ENCODE assay signal across 2 cellular contexts in the genomic region with DNA sequence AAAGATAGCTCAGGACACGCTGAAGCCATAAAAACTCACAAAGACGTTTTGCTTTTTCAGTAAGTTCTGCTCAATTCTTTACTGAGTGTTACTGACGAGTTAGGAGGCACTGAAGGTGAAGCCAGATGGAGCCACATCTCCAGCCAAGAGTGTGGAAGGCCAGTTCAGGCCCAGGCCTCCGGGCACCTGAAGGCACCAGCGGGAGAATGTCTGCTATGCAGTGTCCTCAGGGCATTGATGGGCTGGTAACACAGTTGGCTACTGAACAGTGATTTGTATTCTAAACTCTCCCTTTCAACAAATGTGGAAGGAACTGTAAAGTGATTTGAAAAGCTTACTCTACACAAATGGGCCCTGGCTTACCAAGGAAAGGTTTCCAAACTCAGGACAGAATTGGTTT.
TF ChIP-seq lines count a peak whose summit lies in the region.

No MANE protein-coding gene starts in this region.

TF ChIP-seq in GM23338, 12 proteins besides CTCF, POLR2A, EP300 and RAD21 (continued from another document):
- TF ChIP-seq, protein P1, sequence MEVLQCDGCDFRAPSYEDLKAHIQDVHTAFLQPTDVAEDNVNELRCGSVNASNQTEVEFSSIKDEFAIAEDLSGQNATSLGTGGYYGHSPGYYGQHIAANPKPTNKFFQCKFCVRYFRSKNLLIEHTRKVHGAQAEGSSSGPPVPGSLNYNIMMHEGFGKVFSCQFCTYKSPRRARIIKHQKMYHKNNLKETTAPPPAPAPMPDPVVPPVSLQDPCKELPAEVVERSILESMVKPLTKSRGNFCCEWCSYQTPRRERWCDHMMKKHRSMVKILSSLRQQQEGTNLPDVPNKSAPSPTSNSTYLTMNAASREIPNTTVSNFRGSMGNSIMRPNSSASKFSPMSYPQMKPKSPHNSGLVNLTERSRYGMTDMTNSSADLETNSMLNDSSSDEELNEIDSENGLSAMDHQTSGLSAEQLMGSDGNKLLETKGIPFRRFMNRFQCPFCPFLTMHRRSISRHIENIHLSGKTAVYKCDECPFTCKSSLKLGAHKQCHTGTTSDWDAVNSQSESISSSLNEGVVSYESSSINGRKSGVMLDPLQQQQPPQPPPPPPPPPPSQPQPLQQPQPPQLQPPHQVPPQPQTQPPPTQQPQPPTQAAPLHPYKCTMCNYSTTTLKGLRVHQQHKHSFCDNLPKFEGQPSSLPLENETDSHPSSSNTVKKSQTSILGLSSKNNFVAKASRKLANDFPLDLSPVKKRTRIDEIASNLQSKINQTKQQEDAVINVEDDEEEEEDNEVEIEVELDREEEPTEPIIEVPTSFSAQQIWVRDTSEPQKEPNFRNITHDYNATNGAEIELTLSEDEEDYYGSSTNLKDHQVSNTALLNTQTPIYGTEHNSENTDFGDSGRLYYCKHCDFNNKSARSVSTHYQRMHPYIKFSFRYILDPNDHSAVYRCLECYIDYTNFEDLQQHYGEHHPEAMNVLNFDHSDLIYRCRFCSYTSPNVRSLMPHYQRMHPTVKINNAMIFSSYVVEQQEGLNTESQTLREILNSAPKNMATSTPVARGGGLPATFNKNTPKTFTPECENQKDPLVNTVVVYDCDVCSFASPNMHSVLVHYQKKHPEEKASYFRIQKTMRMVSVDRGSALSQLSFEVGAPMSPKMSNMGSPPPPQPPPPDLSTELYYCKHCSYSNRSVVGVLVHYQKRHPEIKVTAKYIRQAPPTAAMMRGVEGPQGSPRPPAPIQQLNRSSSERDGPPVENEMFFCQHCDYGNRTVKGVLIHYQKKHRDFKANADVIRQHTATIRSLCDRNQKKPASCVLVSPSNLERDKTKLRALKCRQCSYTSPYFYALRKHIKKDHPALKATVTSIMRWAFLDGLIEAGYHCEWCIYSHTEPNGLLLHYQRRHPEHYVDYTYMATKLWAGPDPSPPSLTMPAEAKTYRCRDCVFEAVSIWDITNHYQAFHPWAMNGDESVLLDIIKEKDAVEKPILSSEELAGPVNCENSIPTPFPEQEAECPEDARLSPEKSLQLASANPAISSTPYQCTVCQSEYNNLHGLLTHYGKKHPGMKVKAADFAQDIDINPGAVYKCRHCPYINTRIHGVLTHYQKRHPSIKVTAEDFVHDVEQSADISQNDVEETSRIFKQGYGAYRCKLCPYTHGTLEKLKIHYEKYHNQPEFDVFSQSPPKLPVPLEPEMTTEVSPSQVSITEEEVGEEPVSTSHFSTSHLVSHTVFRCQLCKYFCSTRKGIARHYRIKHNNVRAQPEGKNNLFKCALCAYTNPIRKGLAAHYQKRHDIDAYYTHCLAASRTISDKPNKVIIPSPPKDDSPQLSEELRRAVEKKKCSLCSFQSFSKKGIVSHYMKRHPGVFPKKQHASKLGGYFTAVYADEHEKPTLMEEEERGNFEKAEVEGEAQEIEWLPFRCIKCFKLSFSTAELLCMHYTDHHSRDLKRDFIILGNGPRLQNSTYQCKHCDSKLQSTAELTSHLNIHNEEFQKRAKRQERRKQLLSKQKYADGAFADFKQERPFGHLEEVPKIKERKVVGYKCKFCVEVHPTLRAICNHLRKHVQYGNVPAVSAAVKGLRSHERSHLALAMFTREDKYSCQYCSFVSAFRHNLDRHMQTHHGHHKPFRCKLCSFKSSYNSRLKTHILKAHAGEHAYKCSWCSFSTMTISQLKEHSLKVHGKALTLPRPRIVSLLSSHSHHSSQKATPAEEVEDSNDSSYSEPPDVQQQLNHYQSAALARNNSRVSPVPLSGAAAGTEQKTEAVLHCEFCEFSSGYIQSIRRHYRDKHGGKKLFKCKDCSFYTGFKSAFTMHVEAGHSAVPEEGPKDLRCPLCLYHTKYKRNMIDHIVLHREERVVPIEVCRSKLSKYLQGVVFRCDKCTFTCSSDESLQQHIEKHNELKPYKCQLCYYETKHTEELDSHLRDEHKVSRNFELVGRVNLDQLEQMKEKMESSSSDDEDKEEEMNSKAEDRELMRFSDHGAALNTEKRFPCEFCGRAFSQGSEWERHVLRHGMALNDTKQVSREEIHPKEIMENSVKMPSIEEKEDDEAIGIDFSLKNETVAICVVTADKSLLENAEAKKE (CRISPR knock-in tag; IDR thresholded peaks at IDR 0.05), result no peak
- TF ChIP-seq EZH2 (IDR thresholded peaks at IDR 0.05; ENCODE audit: low read depth, unreplicated experiment) (no peak), JUNB (IDR thresholded peaks at IDR 0.05; ENCODE audit: unreplicated experiment) (no peak), POLR2AphosphoS5 (IDR thresholded peaks at IDR 0.05; ENCODE audit: low read depth) (no peak), STAT1 (IDR thresholded peaks at IDR 0.05; ENCODE audit: unreplicated experiment) (no peak), EZH2phosphoT487 (IDR thresholded peaks at IDR 0.05; ENCODE audit: unreplicated experiment) (no peak), CREB1 (CRISPR knock-in tag; IDR thresholded peaks at IDR 0.05; ENCODE audit: low read depth) (no peak)
- TF ChIP-seq, protein P2, sequence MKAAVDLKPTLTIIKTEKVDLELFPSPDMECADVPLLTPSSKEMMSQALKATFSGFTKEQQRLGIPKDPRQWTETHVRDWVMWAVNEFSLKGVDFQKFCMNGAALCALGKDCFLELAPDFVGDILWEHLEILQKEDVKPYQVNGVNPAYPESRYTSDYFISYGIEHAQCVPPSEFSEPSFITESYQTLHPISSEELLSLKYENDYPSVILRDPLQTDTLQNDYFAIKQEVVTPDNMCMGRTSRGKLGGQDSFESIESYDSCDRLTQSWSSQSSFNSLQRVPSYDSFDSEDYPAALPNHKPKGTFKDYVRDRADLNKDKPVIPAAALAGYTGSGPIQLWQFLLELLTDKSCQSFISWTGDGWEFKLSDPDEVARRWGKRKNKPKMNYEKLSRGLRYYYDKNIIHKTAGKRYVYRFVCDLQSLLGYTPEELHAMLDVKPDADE (IDR thresholded peaks at IDR 0.05), result no peak
- TF ChIP-seq, protein P3, sequence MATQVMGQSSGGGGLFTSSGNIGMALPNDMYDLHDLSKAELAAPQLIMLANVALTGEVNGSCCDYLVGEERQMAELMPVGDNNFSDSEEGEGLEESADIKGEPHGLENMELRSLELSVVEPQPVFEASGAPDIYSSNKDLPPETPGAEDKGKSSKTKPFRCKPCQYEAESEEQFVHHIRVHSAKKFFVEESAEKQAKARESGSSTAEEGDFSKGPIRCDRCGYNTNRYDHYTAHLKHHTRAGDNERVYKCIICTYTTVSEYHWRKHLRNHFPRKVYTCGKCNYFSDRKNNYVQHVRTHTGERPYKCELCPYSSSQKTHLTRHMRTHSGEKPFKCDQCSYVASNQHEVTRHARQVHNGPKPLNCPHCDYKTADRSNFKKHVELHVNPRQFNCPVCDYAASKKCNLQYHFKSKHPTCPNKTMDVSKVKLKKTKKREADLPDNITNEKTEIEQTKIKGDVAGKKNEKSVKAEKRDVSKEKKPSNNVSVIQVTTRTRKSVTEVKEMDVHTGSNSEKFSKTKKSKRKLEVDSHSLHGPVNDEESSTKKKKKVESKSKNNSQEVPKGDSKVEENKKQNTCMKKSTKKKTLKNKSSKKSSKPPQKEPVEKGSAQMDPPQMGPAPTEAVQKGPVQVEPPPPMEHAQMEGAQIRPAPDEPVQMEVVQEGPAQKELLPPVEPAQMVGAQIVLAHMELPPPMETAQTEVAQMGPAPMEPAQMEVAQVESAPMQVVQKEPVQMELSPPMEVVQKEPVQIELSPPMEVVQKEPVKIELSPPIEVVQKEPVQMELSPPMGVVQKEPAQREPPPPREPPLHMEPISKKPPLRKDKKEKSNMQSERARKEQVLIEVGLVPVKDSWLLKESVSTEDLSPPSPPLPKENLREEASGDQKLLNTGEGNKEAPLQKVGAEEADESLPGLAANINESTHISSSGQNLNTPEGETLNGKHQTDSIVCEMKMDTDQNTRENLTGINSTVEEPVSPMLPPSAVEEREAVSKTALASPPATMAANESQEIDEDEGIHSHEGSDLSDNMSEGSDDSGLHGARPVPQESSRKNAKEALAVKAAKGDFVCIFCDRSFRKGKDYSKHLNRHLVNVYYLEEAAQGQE (IDR thresholded peaks at IDR 0.05; ENCODE audit: unreplicated experiment), result no peak

TF ChIP-seq in WTC11, 78 proteins besides CTCF, POLR2A, EP300 and RAD21 (continued from another document):
- TF ChIP-seq, protein P4, sequence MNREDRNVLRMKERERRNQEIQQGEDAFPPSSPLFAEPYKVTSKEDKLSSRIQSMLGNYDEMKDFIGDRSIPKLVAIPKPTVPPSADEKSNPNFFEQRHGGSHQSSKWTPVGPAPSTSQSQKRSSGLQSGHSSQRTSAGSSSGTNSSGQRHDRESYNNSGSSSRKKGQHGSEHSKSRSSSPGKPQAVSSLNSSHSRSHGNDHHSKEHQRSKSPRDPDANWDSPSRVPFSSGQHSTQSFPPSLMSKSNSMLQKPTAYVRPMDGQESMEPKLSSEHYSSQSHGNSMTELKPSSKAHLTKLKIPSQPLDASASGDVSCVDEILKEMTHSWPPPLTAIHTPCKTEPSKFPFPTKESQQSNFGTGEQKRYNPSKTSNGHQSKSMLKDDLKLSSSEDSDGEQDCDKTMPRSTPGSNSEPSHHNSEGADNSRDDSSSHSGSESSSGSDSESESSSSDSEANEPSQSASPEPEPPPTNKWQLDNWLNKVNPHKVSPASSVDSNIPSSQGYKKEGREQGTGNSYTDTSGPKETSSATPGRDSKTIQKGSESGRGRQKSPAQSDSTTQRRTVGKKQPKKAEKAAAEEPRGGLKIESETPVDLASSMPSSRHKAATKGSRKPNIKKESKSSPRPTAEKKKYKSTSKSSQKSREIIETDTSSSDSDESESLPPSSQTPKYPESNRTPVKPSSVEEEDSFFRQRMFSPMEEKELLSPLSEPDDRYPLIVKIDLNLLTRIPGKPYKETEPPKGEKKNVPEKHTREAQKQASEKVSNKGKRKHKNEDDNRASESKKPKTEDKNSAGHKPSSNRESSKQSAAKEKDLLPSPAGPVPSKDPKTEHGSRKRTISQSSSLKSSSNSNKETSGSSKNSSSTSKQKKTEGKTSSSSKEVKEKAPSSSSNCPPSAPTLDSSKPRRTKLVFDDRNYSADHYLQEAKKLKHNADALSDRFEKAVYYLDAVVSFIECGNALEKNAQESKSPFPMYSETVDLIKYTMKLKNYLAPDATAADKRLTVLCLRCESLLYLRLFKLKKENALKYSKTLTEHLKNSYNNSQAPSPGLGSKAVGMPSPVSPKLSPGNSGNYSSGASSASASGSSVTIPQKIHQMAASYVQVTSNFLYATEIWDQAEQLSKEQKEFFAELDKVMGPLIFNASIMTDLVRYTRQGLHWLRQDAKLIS (CRISPR knock-in tag; IDR thresholded peaks at IDR 0.05; ENCODE audit: borderline replicate concordance), result no peak
- no peak for TF ChIP-seq ETV6 (CRISPR knock-in tag; IDR thresholded peaks at IDR 0.05)
